Comparison of ENCODE assay signal across 18 cellular contexts in genomic region chr1:12065872-12066271, GRCh38. TPM values are rescaled to one million over a fixed set of nuclear protein-coding genes. Genes with fewer than 3 reads are reported as not detected.
A peak's percentile ranks its signal among the peaks of the same experiment; 100 is the strongest.
DNase-seq lines count a peak whose midpoint lies in the region; ATAC-seq, FAIRE-seq and TF ChIP-seq lines count a peak whose summit lies in the region.
"Had no signal": no experiment of that assay in that cellular context is flagged by ENCODE, and none has a peak within 500 bp of the region (broad histone marks: within the 10 kb centered on the region; RNA-seq: fewer than 3 reads in every experiment).

No MANE protein-coding gene starts in this region.

- H3K9me3 Mint-ChIP-seq in CD4-positive, CD25-positive, alpha-beta regulatory T cell, result no peaks in the 10 kb centered on the region

- no peak for ATAC-seq in CD4-positive, CD25-positive, alpha-beta regulatory T cell (ENCODE audit: low read depth in 2 of 2)
- ATAC-seq in K562 (no peak), GM21423 (IDR thresholded peaks at IDR 0.05; ENCODE audit: unreplicated experiment) (no peak), GM19467 (IDR thresholded peaks at IDR 0.05; ENCODE audit: unreplicated experiment) (no peak)
- ATAC-seq: left lung had no signal

- peak; percentile 83 for TF ChIP-seq EP300 in K562 (IDR thresholded peaks at IDR 0.05; ENCODE audit: low read length)

- POLR2A ChIA-PET in K562 (lab: Yijun Ruan, JAX), result interaction anchor here (1.0 to 1.9 kb wide), 3 partner anchors 11 to 156 kb away, joined by 3 to 10 read pairs (median 6); no protein-coding TSS in a partner anchor

- H3K4me2 ChIP-seq in K562 (ENCODE audit: insufficient read depth, low read length), result no peak overlapping the region
- H3K4me2 ChIP-seq: KMS-11 had no signal

- peaks cover 19 to 69% (median 47%) of the 10 kb centered on the region in 4 donors for H3K4me1 Mint-ChIP-seq in CD4-positive, CD25-positive, alpha-beta regulatory T cell

- FAIRE-seq in K562 (lab: Jason Lieb, UNC) (no peak), kidney (lab: Jason Lieb, UNC) (no peak)
- FAIRE-seq: astrocyte, D721Med, endothelial cell of umbilical vein had no signal

- no peaks in the 10 kb centered on the region for H3K36me3 Mint-ChIP-seq in CD4-positive, CD25-positive, alpha-beta regulatory T cell

- TF ChIP-seq CTCF in NB4 (IDR thresholded peaks at IDR 0.05; ENCODE audit: low read depth, low read length), result no peak
- TF ChIP-seq CTCF in K562 (IDR thresholded peaks at IDR 0.05 in 2 of 3, conservative IDR thresholded peaks at IDR 0.05 in 1 of 3; ENCODE audit: insufficient read depth in 2 of 3, low read depth in 1 of 3, low read length in 3 of 3), result no peak
- no peak for TF ChIP-seq CTCF in kidney (IDR thresholded peaks at IDR 0.05; ENCODE audit: borderline replicate concordance, extremely low read depth, insufficient read depth)

- H3K27ac Mint-ChIP-seq in CD4-positive, CD25-positive, alpha-beta regulatory T cell, result peak overlapping the region; percentile 4 to 90 (median 13)

- no TSS peak for BruUV-seq in K562 (replicated peaks; lab: Mats Ljungman, UMichigan)

- CTCF ChIA-PET in K562 (lab: Yijun Ruan, JAX; ENCODE audit: low intra/inter-chr PET ratio), result no interaction called here

- H3K27ac ChIP-seq in CD4-positive, CD25-positive, alpha-beta regulatory T cell (ENCODE audit: insufficient read depth, low read length, poor library complexity, severe bottlenecking), result peak overlapping the region; percentile 43
- H3K27ac ChIP-seq in K562 (ENCODE audit: extremely low read depth, low read depth, low read length) (no peak overlapping the region; the same call in 2 of the 3 replicates), kidney (ENCODE audit: low read depth in 2 of 2, low read length in 2 of 2) (no peak overlapping the region)
- H3K27ac ChIP-seq: KMS-11, left lung, ovary, thoracic aorta had no signal

- in situ Hi-C loops in K562 (cut with MboI), result no loop called here

- H2AFZ ChIP-seq in K562 (ENCODE audit: low read depth, low read length), result no peak overlapping the region

- H3K27me3 ChIP-seq in CD4-positive, CD25-positive, alpha-beta regulatory T cell (ENCODE audit: control insufficient read depth, insufficient read depth, low read length), result no peaks in the 10 kb centered on the region
- H3K27me3 ChIP-seq in K562 (ENCODE audit: control insufficient read depth in 2 of 2, insufficient read depth in 2 of 2, low read length in 2 of 2), result no peaks in the 10 kb centered on the region
- H3K27me3 ChIP-seq: ovary had no signal

- no peaks in the 10 kb centered on the region for H4K20me1 ChIP-seq in K562 (replicated peaks; ENCODE audit: control insufficient read depth, insufficient read depth, low read length)

- H3K27me3 Mint-ChIP-seq in CD4-positive, CD25-positive, alpha-beta regulatory T cell, result peaks cover 8% of the 10 kb centered on the region

- peak overlapping the region; percentile 63 for H3K4me3 ChIP-seq in CD4-positive, CD25-positive, alpha-beta regulatory T cell (ENCODE audit: low read depth, low read length)
- H3K4me3 ChIP-seq in GM08714 (ENCODE audit: low read length) (peak overlapping the region; percentile 46), NB4 (ENCODE audit: low read depth, low read length) (no peak overlapping the region), K562 (no peak overlapping the region), kidney (ENCODE audit: low read length in 2 of 2) (no peak overlapping the region)
- H3K4me3 ChIP-seq: left lung, ovary, thoracic aorta had no signal

- H3K79me2 ChIP-seq in K562 (ENCODE audit: control insufficient read depth, insufficient read depth, low read length), result peaks cover 33% of the 10 kb centered on the region

- peak in 1 of 3 donors; percentile 42 for DNase-seq in CD4-positive, CD25-positive, alpha-beta regulatory T cell
- DNase-seq in NB4 (ENCODE audit: low read depth) (peak; percentile 51), K562 (ENCODE audit: extremely low read depth in 1 of 4, low spot score in 3 of 4) (no peak), GOT3 (lab: John Stamatoyannopoulos, UW) (no peak), kidney (no peak)
- DNase-seq: AML-193, foreskin melanocyte, left lung, NCI-H226, ovary had no signal

- H3K4me1 ChIP-seq in CD4-positive, CD25-positive, alpha-beta regulatory T cell (ENCODE audit: control insufficient read depth, insufficient read depth, low read length, poor library complexity, severe bottlenecking), result peaks cover 66% of the 10 kb centered on the region
- peaks cover 31% of the 10 kb centered on the region in 2 experiments for H3K4me1 ChIP-seq in K562 (replicated peaks in 1 of 2; ENCODE audit: control insufficient read depth in 2 of 2, insufficient read depth in 2 of 2, low read length in 2 of 2)
- H3K4me1 ChIP-seq in kidney (ENCODE audit: control insufficient read depth in 1 of 2, insufficient read depth in 1 of 2, low read depth in 1 of 2, low read length in 2 of 2), result no peaks in the 10 kb centered on the region

- no peaks in the 10 kb centered on the region for H3K9me3 ChIP-seq in CD4-positive, CD25-positive, alpha-beta regulatory T cell (ENCODE audit: control insufficient read depth in 2 of 2, low read length in 2 of 2)
- no peaks in the 10 kb centered on the region for H3K9me3 ChIP-seq in K562 (replicated peaks; ENCODE audit: control insufficient read depth, insufficient read depth, low read depth, low read length)
- no peaks in the 10 kb centered on the region for H3K9me3 ChIP-seq in kidney (ENCODE audit: control insufficient read depth in 1 of 2, low read length in 2 of 2)
- H3K9me3 ChIP-seq: left lung, ovary, thoracic aorta had no signal

- H3K9me1 ChIP-seq in K562 (ENCODE audit: control insufficient read depth, insufficient read depth, low read length), result no peaks in the 10 kb centered on the region

- TF ChIP-seq POLR2A in NB4 (IDR thresholded peaks at IDR 0.05; ENCODE audit: extremely low read depth, insufficient read length), result no peak
- no peak for TF ChIP-seq POLR2A in K562 (conservative IDR thresholded peaks at IDR 0.05)

- H3K9ac ChIP-seq in K562 (ENCODE audit: insufficient read depth in 1 of 2, low read depth in 2 of 2, low read length in 2 of 2) (no peak overlapping the region), kidney (ENCODE audit: low read length in 2 of 2) (no peak overlapping the region)
- H3K9ac ChIP-seq: KMS-11 had no signal

- WGBS in K562 (ENCODE audit: insufficient coverage, low coverage, missing lambda C conversion rate), result 27% methylated on average over 6 of the region's 6 CpGs

- peak overlapping the region; percentile 67 to 83 (median 82) for H3K4me3 Mint-ChIP-seq in CD4-positive, CD25-positive, alpha-beta regulatory T cell

- TF ChIP-seq RAD21 in K562 (CRISPR knock-in tag; conservative IDR thresholded peaks at IDR 0.05 in 1 of 2, IDR thresholded peaks at IDR 0.05 in 1 of 2), result no peak

- no peaks in the 10 kb centered on the region for H3K36me3 ChIP-seq in CD4-positive, CD25-positive, alpha-beta regulatory T cell (ENCODE audit: control insufficient read depth, insufficient read depth, low read length)
- H3K36me3 ChIP-seq in K562 (ENCODE audit: control insufficient read depth, insufficient read depth, low read length), result peaks cover 28% of the 10 kb centered on the region; the same call in 2 of the 3 replicates
- no peaks in the 10 kb centered on the region for H3K36me3 ChIP-seq in kidney (ENCODE audit: control insufficient read depth in 1 of 2, insufficient read depth in 2 of 2, low read length in 2 of 2)
- H3K36me3 ChIP-seq: left lung, ovary, thoracic aorta had no signal

- intact Hi-C loops in K562 (cut with micrococcal nuclease) (no loop called here), kidney (cut with DNase I) (no loop called here)

RNA-seq across cellular contexts. Expression of gene TNFRSF8, which starts 2.8 kb away (rescaled TPM):
- 2.3 TPM for total RNA-seq in CD4-positive, CD25-positive, alpha-beta regulatory T cell
- 1 to 10 TPM; 1.1 to 3.2 (median 1.3) TPM for polyA plus RNA-seq in CD4-positive, CD25-positive, alpha-beta regulatory T cell
- total RNA-seq in K562 (2011; cell fraction: chromatin; rRNA removed; ENCODE audit: low replicate concordance), result 14.4 and 37.6 TPM in 2 replicates
- 36.7 and 39.3 TPM in 2 replicates for total RNA-seq in K562 (2011; cell fraction: nucleolus; rRNA removed)
- 23.4 and 24.7 TPM in 2 replicates for total RNA-seq in K562 (2011; cell fraction: nucleoplasm; rRNA removed)
- 22.2 and 27.1 TPM in 2 replicates for total RNA-seq in K562 (2014; rRNA removed)
- 5.9 and 8.7 TPM in 2 replicates for total RNA-seq in K562 (2014; rRNA removed; fragmentation: Illumina TruSeq; extraction: Trizol)
- 17.1 and 18.9 TPM in 2 replicates for total RNA-seq in K562 (2015; rRNA removed; fragmentation: Illumina TruSeq; extraction: Trizol)
- total RNA-seq in K562 (2021), result 38.4 and 40.2 TPM in 2 replicates
- 5.6 and 12.0 TPM in 2 replicates for polyA plus RNA-seq in K562 (2011; rRNA removed)
- polyA plus RNA-seq in K562 (2011; cell fraction: cytosol; rRNA removed), result 10.7 and 17.1 TPM in 2 replicates
- polyA plus RNA-seq in K562 (2011; cell fraction: nucleus; rRNA removed), result 8.7 and 10.8 TPM in 2 replicates
- polyA plus RNA-seq in K562 (2012), result 23.2 and 39.4 TPM in 2 replicates
- polyA plus RNA-seq in K562 (2014; fragmentation: Illumina TruSeq; extraction: Trizol), result 22.4 and 24.4 TPM in 2 replicates
- 1 to 10 TPM; 3.5 to 3.7 TPM for polyA plus RNA-seq in K562 (2014; fragmentation: Nextera tagmentation; extraction: Ambion mirVana)
- 18.2 and 19.9 TPM in 2 replicates for polyA plus RNA-seq in K562 (2014; rRNA removed)
- 6.5 and 7.8 TPM in 2 replicates for polyA minus RNA-seq in K562 (2011; rRNA and poly(A)+ RNA removed)
- polyA minus RNA-seq in K562 (2011; cell fraction: cytosol; rRNA and poly(A)+ RNA removed), result 14.6 and 16.9 TPM in 2 replicates
- 5.3 and 7.6 TPM in 2 replicates for polyA minus RNA-seq in K562 (2011; cell fraction: nucleus; rRNA and poly(A)+ RNA removed)
- 0.94 TPM for total RNA-seq in kidney
- polyA plus RNA-seq in kidney (ENCODE audit: insufficient read depth, low read depth, low replicate concordance), result 0.97 TPM
- total RNA-seq: endothelial cell of umbilical vein had no signal

RNA-seq across cellular contexts. Expression of gene MIIP, which starts 46.6 kb away (rescaled TPM):
- total RNA-seq in CD4-positive, CD25-positive, alpha-beta regulatory T cell, result 49.1 TPM
- polyA plus RNA-seq in CD4-positive, CD25-positive, alpha-beta regulatory T cell, result 10 to 100 TPM; 31.9 to 45.1 (median 38.4) TPM
- total RNA-seq in K562 (2011; cell fraction: chromatin; rRNA removed; ENCODE audit: low replicate concordance), result 73.6 and 259 TPM in 2 replicates
- total RNA-seq in K562 (2011; cell fraction: nucleolus; rRNA removed), result 259 and 285 TPM in 2 replicates
- 145 and 161 TPM in 2 replicates for total RNA-seq in K562 (2011; cell fraction: nucleoplasm; rRNA removed)
- total RNA-seq in K562 (2014; rRNA removed) (117 and 131 TPM in 2 replicates), K562 (2014; rRNA removed; fragmentation: Illumina TruSeq; extraction: Trizol) (11.8 and 17.2 TPM in 2 replicates), K562 (2015; rRNA removed; fragmentation: Illumina TruSeq; extraction: Trizol) (50.7 and 55.6 TPM in 2 replicates), K562 (2021) (92.8 and 102 TPM in 2 replicates), kidney (24.7 TPM)
- polyA plus RNA-seq in K562 (2011; rRNA removed) (48.3 and 113 TPM in 2 replicates), K562 (2014; fragmentation: Illumina TruSeq; extraction: Trizol) (30.8 and 57.5 TPM in 2 replicates), K562 (2014; fragmentation: Nextera tagmentation; extraction: Ambion mirVana) (1 to 10 TPM; 2.5 to 5.1 TPM), K562 (2014; rRNA removed) (105 and 108 TPM in 2 replicates), kidney (ENCODE audit: insufficient read depth, low read depth, low replicate concordance) (28.5 TPM)
- 79.2 and 124 TPM in 2 replicates for polyA plus RNA-seq in K562 (2011; cell fraction: cytosol; rRNA removed)
- polyA plus RNA-seq in K562 (2011; cell fraction: nucleus; rRNA removed), result 514 and 538 TPM in 2 replicates
- polyA plus RNA-seq in K562 (2012), result 79.3 and 134 TPM in 2 replicates
- polyA minus RNA-seq in K562 (2011; rRNA and poly(A)+ RNA removed), result 15.8 and 16.2 TPM in 2 replicates
- polyA minus RNA-seq in K562 (2011; cell fraction: cytosol; rRNA and poly(A)+ RNA removed), result 26.3 and 43.2 TPM in 2 replicates
- polyA minus RNA-seq in K562 (2011; cell fraction: nucleus; rRNA and poly(A)+ RNA removed), result 54.1 and 78.2 TPM in 2 replicates

Comparison
In these comparisons a context has a peak if more than half of its experiments do, and no peak if none do; other contexts are left out.
1. H3K4me3 ChIP-seq: peak in CD4-positive, CD25-positive, alpha-beta regulatory T cell (single experiment) and GM08714 (single experiment); none in NB4 (single experiment), K562 (single experiment) and kidney (0 of 2).